Comparison of ENCODE assay signal across 8 cellular contexts in the genomic region with DNA sequence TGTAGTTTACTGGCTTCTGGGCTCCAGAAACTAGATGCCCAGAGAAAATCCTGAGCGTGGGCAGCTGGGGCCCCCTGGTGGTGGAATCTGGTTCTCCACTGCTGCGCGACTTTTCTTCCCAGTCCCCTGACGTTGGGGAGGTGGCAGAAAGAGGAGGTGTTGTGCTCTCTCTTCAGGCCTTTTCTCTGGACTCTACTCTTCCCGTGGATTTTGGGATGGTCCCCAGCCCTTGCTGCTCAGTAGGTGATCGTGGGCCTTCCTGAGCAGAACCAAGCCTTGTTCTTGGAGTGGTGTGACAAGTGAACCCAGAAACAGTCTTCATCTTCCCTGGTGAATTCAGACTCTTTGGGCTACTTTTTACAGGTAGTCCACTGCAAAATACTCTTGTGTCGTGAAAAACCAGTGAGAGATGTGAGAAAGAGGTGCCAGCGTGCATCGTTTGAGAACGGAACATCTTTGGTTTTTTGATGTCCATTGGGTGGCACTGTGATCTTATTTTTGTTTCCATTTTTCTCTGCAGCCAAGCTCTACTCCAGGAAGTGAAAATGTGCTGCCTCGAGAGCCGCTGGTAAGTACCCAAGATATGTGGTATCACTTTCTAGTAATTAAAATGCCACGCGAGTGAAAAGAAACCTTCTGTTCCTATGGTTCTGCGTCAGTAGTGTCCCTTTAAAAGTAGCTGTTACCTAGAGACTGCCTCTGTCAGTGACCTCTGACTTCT. TPM values are rescaled to one million over a fixed set of nuclear protein-coding genes. Genes with fewer than 3 reads are reported as not detected.
A peak's percentile ranks its signal among the peaks of the same experiment; 100 is the strongest.
DNase-seq lines count a peak whose midpoint lies in the region; ATAC-seq and FAIRE-seq lines count a peak whose summit lies in the region.

No MANE protein-coding gene starts in this region.

- H3K18ac ChIP-seq in mesenchymal stem cell (ENCODE audit: low read depth in 1 of 2, low read length in 2 of 2), result no peak overlapping the region

- H3K4me2 ChIP-seq in BLaER1 treated with 17β-estradiol and CSF1 and Interleukin-3, amounts not matched to agents 10 nM and 100 nM, result peak overlapping the region; percentile 77 to 95 (median 89)
- peak overlapping the region; percentile 74 for H3K4me2 ChIP-seq in mesenchymal stem cell (ENCODE audit: low read length, poor library complexity, severe bottlenecking)

- H2BK12ac ChIP-seq in mesenchymal stem cell (ENCODE audit: low read length in 2 of 2), result no peak overlapping the region

- H3K4ac ChIP-seq in mesenchymal stem cell (ENCODE audit: low read depth in 1 of 2, low read length in 2 of 2), result no peak overlapping the region

- peak; percentile 83 for ATAC-seq in HG03432 (IDR thresholded peaks at IDR 0.05; ENCODE audit: unreplicated experiment)

- DNase-seq in GM19239 (ENCODE audit: insufficient read length, low spot score) (peak; percentile 69), NCI-H69 (lab: John Stamatoyannopoulos, UW) (peak; percentile 68), mesenchymal stem cell (peak; percentile 67)
- DNase-seq in activated CD4-positive, alpha-beta T cell treated with anti-CD3 and anti-CD28 coated beads, Interleukin-2, amount 50 U/mL, for 4 hours, result peak; percentile 73 to 84
- peak; percentile 65 for DNase-seq in effector CD8-positive, alpha-beta T cell (lab: John Stamatoyannopoulos, UW)
- DNase-seq in stimulated activated CD8-positive, alpha-beta memory T cell treated with anti-CD3 and anti-CD28 coated beads, Interleukin-12 subunit alpha, Interleukin-12 subunit beta, amount 100 ng/mL, for 24 hours (ENCODE audit: extremely low read depth), result peak; percentile 51

- H2BK15ac ChIP-seq in mesenchymal stem cell (ENCODE audit: low read depth, poor library complexity, severe bottlenecking), result no peak overlapping the region

- peaks cover 7 to 50% (median 26%) of the 10 kb centered on the region in 11 experiments; a peak in 19 of 22 replicates for H3K36me3 ChIP-seq in BLaER1 treated with 17β-estradiol and CSF1 and Interleukin-3, amounts not matched to agents 10 nM and 100 nM
- H3K36me3 ChIP-seq in mesenchymal stem cell (ENCODE audit: control insufficient read depth in 1 of 2, insufficient read depth in 2 of 2, low read depth in 1 of 2, low read length in 2 of 2), result peaks cover 10 to 20% of the 10 kb centered on the region in 2 experiments

- peak overlapping the region in 8 of 11 experiments; percentile 6 to 57 (median 32); a peak in 14 of 22 replicates for H3K27ac ChIP-seq in BLaER1 treated with 17β-estradiol and CSF1 and Interleukin-3, amounts not matched to agents 10 nM and 100 nM
- no peak overlapping the region for H3K27ac ChIP-seq in mesenchymal stem cell (ENCODE audit: low read length, poor library complexity, severe bottlenecking)

- peak overlapping the region; percentile 15 to 65 (median 56); a peak in 18 of 22 replicates for H3K9ac ChIP-seq in BLaER1 treated with 17β-estradiol and CSF1 and Interleukin-3, amounts not matched to agents 10 nM and 100 nM
- peak overlapping the region; percentile 81 for H3K9ac ChIP-seq in mesenchymal stem cell (ENCODE audit: low read length)

- no peak overlapping the region for H4K8ac ChIP-seq in mesenchymal stem cell (ENCODE audit: low read length)

- peak overlapping the region; percentile 19 to 61 (median 40); a peak in 15 of 20 replicates for H3K4me3 ChIP-seq in BLaER1 treated with 17β-estradiol and CSF1 and Interleukin-3, amounts not matched to agents 10 nM and 100 nM
- H3K4me3 ChIP-seq in mesenchymal stem cell (ENCODE audit: insufficient read depth in 1 of 2, low read depth in 1 of 2, low read length in 2 of 2), result peak overlapping the region in 1 of 2 experiments; percentile 75

- peaks cover 37 to 99% (median 86%) of the 10 kb centered on the region in 11 experiments; a peak in 20 of 22 replicates for H4K20me1 ChIP-seq in BLaER1 treated with 17β-estradiol and CSF1 and Interleukin-3, amounts not matched to agents 10 nM and 100 nM

- no peak overlapping the region for H2BK120ac ChIP-seq in mesenchymal stem cell (ENCODE audit: low read depth, low read length)

- H3K27me3 ChIP-seq in BLaER1 treated with 17β-estradiol and CSF1 and Interleukin-3, amounts not matched to agents 10 nM and 100 nM, result no peaks in the 10 kb centered on the region
- H3K27me3 ChIP-seq in mesenchymal stem cell (ENCODE audit: control insufficient read depth in 1 of 2, insufficient read depth in 1 of 2, low read length in 2 of 2), result no peaks in the 10 kb centered on the region

- peaks cover 47% of the 10 kb centered on the region for H3K79me1 ChIP-seq in mesenchymal stem cell (replicated peaks; ENCODE audit: low read length, poor library complexity, severe bottlenecking)

- peaks cover 14 to 26% (median 23%) of the 10 kb centered on the region in 10 experiments for H3K4me1 ChIP-seq in BLaER1 treated with 17β-estradiol and CSF1 and Interleukin-3, amounts not matched to agents 10 nM and 100 nM
- peaks cover 4% of the 10 kb centered on the region for H3K4me1 ChIP-seq in mesenchymal stem cell (ENCODE audit: control insufficient read depth, insufficient read depth, low read depth, low read length)

- 33% methylated on average over 15 of the region's 15 CpGs for WGBS in mesenchymal stem cell

- no peak overlapping the region for H2BK5ac ChIP-seq in mesenchymal stem cell (ENCODE audit: low read depth, low read length, poor library complexity, severe bottlenecking)

- no peaks in the 10 kb centered on the region for H3K9me3 ChIP-seq in BLaER1 treated with 17β-estradiol and CSF1 and Interleukin-3, amounts not matched to agents 10 nM and 100 nM (replicated peaks in 1 of 11)
- H3K9me3 ChIP-seq in mesenchymal stem cell (ENCODE audit: control insufficient read depth, low read length), result no peaks in the 10 kb centered on the region

- H3K14ac ChIP-seq in mesenchymal stem cell (ENCODE audit: low read length in 2 of 2), result no peak overlapping the region

- no peak overlapping the region for H2AK5ac ChIP-seq in mesenchymal stem cell (ENCODE audit: low read length, severe bottlenecking)

- H4K91ac ChIP-seq in mesenchymal stem cell (ENCODE audit: low read length), result no peak overlapping the region

- H2AFZ ChIP-seq in mesenchymal stem cell (ENCODE audit: low read depth, low read length), result no peak overlapping the region

- peak; percentile 95 for FAIRE-seq in GM19239 (lab: Jason Lieb, UNC)

- no peak overlapping the region for H3K23ac ChIP-seq in mesenchymal stem cell (ENCODE audit: low read length in 2 of 2)

RNA-seq across cellular contexts. Expression of gene PEX14, which starts 20.2 kb away (rescaled TPM):
- polyA plus RNA-seq in mesenchymal stem cell (2013, experiment 1 of 2), result 17.5 TPM
- 16.8 TPM for polyA plus RNA-seq in mesenchymal stem cell (2013, experiment 2 of 2)

RNA-seq across cellular contexts. Expression of gene DFFA, which starts 22.6 kb away (rescaled TPM):
- polyA plus RNA-seq in mesenchymal stem cell (2013, experiment 1 of 2), result 28.1 TPM
- polyA plus RNA-seq in mesenchymal stem cell (2013, experiment 2 of 2), result 26.5 TPM

RNA-seq across cellular contexts. Expression of gene CORT, which starts 45.1 kb away (rescaled TPM):
- polyA plus RNA-seq in mesenchymal stem cell (2013, experiment 1 of 2), result 0.07 TPM
- 0.23 TPM for polyA plus RNA-seq in mesenchymal stem cell (2013, experiment 2 of 2)
